Comparison of ENCODE assay signal across 7 cellular contexts in genomic region chr14:63544641-63545234, GRCh38. TPM values are rescaled to one million over a fixed set of nuclear protein-coding genes. Genes with fewer than 3 reads are reported as not detected.
DNase-seq lines count a peak whose midpoint lies in the region; ATAC-seq and TF ChIP-seq lines count a peak whose summit lies in the region.

No MANE protein-coding gene starts in this region.

- POLR2A ChIA-PET in MCF 10A (lab: Yijun Ruan, JAX), result interaction anchor here (1.5 to 4.4 kb wide), 6 partner anchors 9 to 156 kb away, joined by 6 to 65 read pairs (median 24); partner anchors contain the start of gene WDR89

- no peak for ATAC-seq in naive B cell (ENCODE audit: low read depth in 2 of 2)

- H3K36me3 ChIP-seq in GM06990 (ENCODE audit: control insufficient read depth, insufficient read depth, low read length), result no peaks in the 10 kb centered on the region

- TF ChIP-seq CTCF in GM06990 (IDR thresholded peaks at IDR 0.05; ENCODE audit: insufficient read depth, low read length, poor library complexity, severe bottlenecking) (peak; percentile 45), MCF 10A (IDR thresholded peaks at IDR 0.05; ENCODE audit: unreplicated experiment) (no peak)

- H3K4me1 Mint-ChIP-seq in MCF 10A (ENCODE audit: insufficient read depth, unreplicated experiment), result peaks cover 18% of the 10 kb centered on the region
- H3K4me1 Mint-ChIP-seq in naive B cell, result peaks cover 20 to 34% (median 28%) of the 10 kb centered on the region in 3 donors

- BruUV-seq in MCF 10A (replicated peaks; lab: Mats Ljungman, UMichigan), result no TSS peak

- no peaks in the 10 kb centered on the region for H3K27me3 Mint-ChIP-seq in MCF 10A (ENCODE audit: insufficient read depth, unreplicated experiment)
- H3K27me3 Mint-ChIP-seq in naive B cell, result peaks cover 0 to 4% (median 0%) of the 10 kb centered on the region in 3 donors

- H3K27ac Mint-ChIP-seq in MCF 10A (ENCODE audit: low read depth, unreplicated experiment) (no peak overlapping the region), naive B cell (peak overlapping the region in 4 of 6 donors; percentile 49 to 94 (median 61))

- CTCF ChIA-PET in MCF 10A (lab: Yijun Ruan, JAX), result interaction anchor here (0.5 to 3.8 kb wide), 2 partner anchors 156 to 172 kb away, joined by 5 to 20 read pairs; no protein-coding TSS in a partner anchor

- H3K36me3 Mint-ChIP-seq in MCF 10A (ENCODE audit: insufficient read depth, unreplicated experiment), result peaks cover 7% of the 10 kb centered on the region
- no peaks in the 10 kb centered on the region for H3K36me3 Mint-ChIP-seq in naive B cell

- DNase-seq in GM06990 (ENCODE audit: extremely low read depth, insufficient read length), result no peak
- DNase-seq in M059J (ENCODE audit: low read depth), result peak; percentile 38
- peak; percentile 38 for DNase-seq in MCF 10A (ENCODE audit: unreplicated experiment)
- DNase-seq in naive B cell, result no peak
- no peak for DNase-seq in KG1 (lab: John Stamatoyannopoulos, UW)
- DNase-seq in dedifferentiated amniotic fluid mesenchymal stem cell (ENCODE audit: extremely low spot score), result no peak
- DNase-seq in DMS153 (lab: John Stamatoyannopoulos, UW), result no peak

- H3K4me3 Mint-ChIP-seq in MCF 10A (ENCODE audit: unreplicated experiment) (peak overlapping the region; percentile 89), naive B cell (peak overlapping the region; percentile 66 to 100 (median 94))

- H3K9me3 Mint-ChIP-seq in MCF 10A (ENCODE audit: unreplicated experiment) (no peaks in the 10 kb centered on the region), naive B cell (no peaks in the 10 kb centered on the region)

- intact Hi-C loops in MCF 10A (cut with micrococcal nuclease), result loop anchor here (5.0 kb wide), 2 partner anchors 98 to 228 kb away; partner anchors contain the start of gene WDR89

- H3K27me3 ChIP-seq in GM06990 (replicated peaks; ENCODE audit: control insufficient read depth, insufficient read depth, low read length), result no peaks in the 10 kb centered on the region

- H3K4me3 ChIP-seq in GM06990 (replicated peaks; ENCODE audit: low read depth, low read length), result peak overlapping the region; percentile 88

RNA-seq across cellular contexts. Expression of gene PPP2R5E, which starts 1.6 kb away (rescaled TPM):
- total RNA-seq in M059J (2014; rRNA removed; shearing (Covaris generic)), result 26.5 and 28.9 TPM in 2 replicates
- 46.4 and 49.7 TPM in 2 replicates for total RNA-seq in MCF 10A (2022)
- 10 to 100 TPM; 32.8 to 52.1 (median 38.3) TPM for polyA plus RNA-seq in naive B cell (ENCODE audit: low read depth in 6 of 6)

Comparison
In these comparisons a context has a peak if more than half of its experiments do, and no peak if none do; other contexts are left out.
1. DNase-seq: peak in M059J (single experiment) and MCF 10A (single experiment); none in GM06990 (single experiment), naive B cell (single experiment), KG1 (single experiment), dedifferentiated amniotic fluid mesenchymal stem cell (single experiment) and DMS153 (single experiment).